ENCODE assay signal across 10 cellular contexts in the genomic region with DNA sequence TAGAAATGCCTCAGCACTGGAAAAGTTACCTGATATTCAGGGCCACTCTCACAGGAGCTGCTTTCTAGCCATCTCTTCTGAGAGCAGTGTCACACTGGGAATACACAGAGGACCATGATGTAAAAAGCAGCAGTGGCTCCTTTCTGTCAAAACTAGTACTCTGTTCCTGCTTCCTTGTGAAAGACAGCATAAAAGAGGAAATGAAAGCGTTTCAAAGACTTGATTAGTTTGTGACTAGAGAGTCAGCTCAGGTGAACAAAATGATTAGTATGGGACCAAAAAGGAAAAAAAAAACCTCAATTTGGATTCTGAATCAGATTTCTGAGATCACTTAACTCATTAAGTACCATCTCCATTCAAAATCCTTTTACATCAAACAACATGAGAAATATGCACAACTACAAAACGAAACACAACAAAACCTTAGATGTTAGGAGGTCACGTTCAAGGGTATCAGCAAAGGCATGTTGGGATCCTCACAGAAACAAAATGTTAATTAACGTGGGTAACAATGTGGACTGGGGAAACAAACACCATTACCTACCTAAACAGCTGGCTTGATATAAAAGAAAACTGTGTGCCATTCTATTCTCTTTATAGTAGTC.
A peak's percentile ranks its signal among the peaks of the same experiment; 100 is the strongest.
DNase-seq lines count a peak whose midpoint lies in the region; ATAC-seq lines count a peak whose summit lies in the region.
"Had no signal": no experiment of that assay in that cellular context is flagged by ENCODE, and none has a peak within 500 bp of the region (broad histone marks: within the 10 kb centered on the region; RNA-seq: fewer than 3 reads in every experiment).

No MANE protein-coding gene starts in this region.

- H3K4me3 Mint-ChIP-seq in activated CD4-positive, alpha-beta memory T cell treated with anti-CD3 and anti-CD28 coated beads for 36 hours = no peak overlapping the region

- peak; percentile 85 for ATAC-seq in GM18511 (IDR thresholded peaks at IDR 0.05; ENCODE audit: unreplicated experiment)
- ATAC-seq in GM21723 (IDR thresholded peaks at IDR 0.05; ENCODE audit: unreplicated experiment) = peak; percentile 93
- ATAC-seq in HG03460 (IDR thresholded peaks at IDR 0.05; ENCODE audit: unreplicated experiment) = peak; percentile 85
- ATAC-seq in Right ventricle myocardium superior (ENCODE audit: poor library complexity) = no peak

- no peaks in the 10 kb centered on the region for H3K36me3 Mint-ChIP-seq in activated CD4-positive, alpha-beta memory T cell treated with anti-CD3 and anti-CD28 coated beads for 36 hours

- POLR2A ChIA-PET in activated CD4-positive, alpha-beta memory T cell treated with anti-CD3 and anti-CD28 coated beads for 36 hours (lab: Charles Lee) = no interaction called here

- H3K27ac Mint-ChIP-seq in activated CD4-positive, alpha-beta memory T cell treated with anti-CD3 and anti-CD28 coated beads for 36 hours = no peak overlapping the region

- no peaks in the 10 kb centered on the region for H3K27me3 Mint-ChIP-seq in activated CD4-positive, alpha-beta memory T cell treated with anti-CD3 and anti-CD28 coated beads for 36 hours

- no peaks in the 10 kb centered on the region for H3K4me1 Mint-ChIP-seq in activated CD4-positive, alpha-beta memory T cell treated with anti-CD3 and anti-CD28 coated beads for 36 hours (ENCODE audit: low read depth)

- no peaks in the 10 kb centered on the region for H3K9me3 Mint-ChIP-seq in activated CD4-positive, alpha-beta memory T cell treated with anti-CD3 and anti-CD28 coated beads for 36 hours

- DNase-seq in globus pallidus (ENCODE audit: low spot score) (peak; percentile 18), Right ventricle myocardium superior (no peak), hypothalamus (lab: John Stamatoyannopoulos, UW) (no peak), NCI-H2029 treated with DMSO at 0.1 percent for 48 hours (lab: John Stamatoyannopoulos, UW) (no peak)
- no peak for DNase-seq in activated CD4-positive, alpha-beta memory T cell treated with anti-CD3 and anti-CD28 coated beads for 36 hours
- DNase-seq: activated CD4-positive, alpha-beta T cell treated with anti-CD3 and anti-CD28 coated beads for 1 hour; NCI-H1436 treated with DMSO at 0.1 percent for 48 hours had no signal

- intact Hi-C loops in activated CD4-positive, alpha-beta memory T cell treated with anti-CD3 and anti-CD28 coated beads for 36 hours (cut with micrococcal nuclease) = loop anchor here (5.0 kb wide), 1 partner anchor 361 kb away; no protein-coding TSS in a partner anchor
- intact Hi-C loops in Right ventricle myocardium superior (cut with DNase I) = no loop called here

- CTCF ChIA-PET in activated CD4-positive, alpha-beta memory T cell treated with anti-CD3 and anti-CD28 coated beads for 36 hours (lab: Charles Lee) = no interaction called here
